ENCODE assay signal across 3 cellular contexts in genomic region chr6:116579143-116579542, GRCh38.
TF ChIP-seq lines count a peak whose summit lies in the region.

No MANE protein-coding gene starts in this region.

TF ChIP-seq in SK-N-SH treated with all-trans-retinoic acid at 6 μM for 48 hours, 23 proteins besides CTCF, POLR2A, EP300 and RAD21 (continues in another document):
- TF ChIP-seq TSHZ2 (CRISPR knock-in tag; IDR thresholded peaks at IDR 0.05) (no peak), ISL1 (CRISPR knock-in tag; IDR thresholded peaks at IDR 0.05) (no peak), CSRNP3 (CRISPR knock-in tag; IDR thresholded peaks at IDR 0.05) (no peak), ZFP3 (CRISPR knock-in tag; IDR thresholded peaks at IDR 0.05) (no peak), RARB (CRISPR knock-in tag; IDR thresholded peaks at IDR 0.05) (no peak), ZC3H10 (CRISPR knock-in tag; IDR thresholded peaks at IDR 0.05) (no peak), OSR1 (CRISPR knock-in tag; IDR thresholded peaks at IDR 0.05) (no peak), ZNF70 (CRISPR knock-in tag; IDR thresholded peaks at IDR 0.05) (no peak), CREB5 (CRISPR knock-in tag; IDR thresholded peaks at IDR 0.05; ENCODE audit: low read depth) (no peak), GLIS3 (CRISPR knock-in tag; IDR thresholded peaks at IDR 0.05) (no peak), TOX (CRISPR knock-in tag; IDR thresholded peaks at IDR 0.05; ENCODE audit: borderline replicate concordance) (no peak), CSDC2 (CRISPR knock-in tag; IDR thresholded peaks at IDR 0.05) (no peak)

TF ChIP-seq in SK-N-SH, 30 proteins besides CTCF, POLR2A, EP300 and RAD21:
- no peak for TF ChIP-seq IRF3 (IDR thresholded peaks at IDR 0.05; ENCODE audit: low read depth, low read length)
- no peak for TF ChIP-seq MEF2A (IDR thresholded peaks at IDR 0.05; ENCODE audit: borderline replicate concordance, low read depth)
- TF ChIP-seq GABPA (IDR thresholded peaks at IDR 0.05; ENCODE audit: low read depth), result no peak
- no peak for TF ChIP-seq MAX (IDR thresholded peaks at IDR 0.05; ENCODE audit: low read depth)
- TF ChIP-seq TAF1 (IDR thresholded peaks at IDR 0.05; ENCODE audit: borderline replicate concordance, low read depth, low read length), result no peak
- TF ChIP-seq TEAD4 (IDR thresholded peaks at IDR 0.05; ENCODE audit: borderline replicate concordance, insufficient read depth), result no peak
- no peak for TF ChIP-seq FOSL2 (IDR thresholded peaks at IDR 0.05; ENCODE audit: borderline replicate concordance, low read depth)
- TF ChIP-seq PBX3 (IDR thresholded peaks at IDR 0.05), result no peak
- TF ChIP-seq GATA2 (CRISPR knock-in tag; IDR thresholded peaks at IDR 0.05), result no peak
- no peak for TF ChIP-seq ELF1 (IDR thresholded peaks at IDR 0.05)
- no peak for TF ChIP-seq SMC3 (IDR thresholded peaks at IDR 0.05; ENCODE audit: low read depth, low read length)
- no peak for TF ChIP-seq JUND (IDR thresholded peaks at IDR 0.05)
- no peak for TF ChIP-seq FOXJ3 (CRISPR knock-in tag; IDR thresholded peaks at IDR 0.05)
- TF ChIP-seq ZBTB33 (IDR thresholded peaks at IDR 0.05; ENCODE audit: borderline replicate concordance, low read depth), result no peak

TF ChIP-seq in GM12878, 131 proteins besides CTCF, POLR2A, EP300 and RAD21:
- TF ChIP-seq GABPA (IDR thresholded peaks at IDR 0.05; ENCODE audit: low read depth) (no peak), CUX1 (IDR thresholded peaks at IDR 0.05; ENCODE audit: insufficient replicate concordance, low read depth, low read length) (no peak), PAX8 (IDR thresholded peaks at IDR 0.05) (no peak), IRF3 (IDR thresholded peaks at IDR 0.05) (no peak), CREM (IDR thresholded peaks at IDR 0.05; ENCODE audit: low read depth) (no peak), SREBF1 (IDR thresholded peaks at IDR 0.05; ENCODE audit: low read length) (no peak), SMC3 (IDR thresholded peaks at IDR 0.05; ENCODE audit: borderline replicate concordance, low read length) (no peak), SIN3A (IDR thresholded peaks at IDR 0.05; ENCODE audit: low read depth, low read length) (no peak), SMAD1 (IDR thresholded peaks at IDR 0.05; ENCODE audit: low read depth, partially characterized antibody) (no peak), HDAC6 (IDR thresholded peaks at IDR 0.05; ENCODE audit: unreplicated experiment) (no peak), NFXL1 (IDR thresholded peaks at IDR 0.05; ENCODE audit: borderline replicate concordance) (no peak), CHD2 (IDR thresholded peaks at IDR 0.05; ENCODE audit: borderline replicate concordance, low read depth, low read length) (no peak), GATAD2B (conservative IDR thresholded peaks at IDR 0.05; ENCODE audit: low read depth) (no peak), SRF (IDR thresholded peaks at IDR 0.05; ENCODE audit: low read depth in 2 of 2, low read length in 2 of 2) (no peak), ZNF687 (IDR thresholded peaks at IDR 0.05) (no peak), POLR2AphosphoS5 (IDR thresholded peaks at IDR 0.05; ENCODE audit: low read length) (no peak), ZNF24 (IDR thresholded peaks at IDR 0.05) (no peak), TAF1 (IDR thresholded peaks at IDR 0.05; ENCODE audit: borderline replicate concordance, low read depth, low read length) (no peak)
